11 cellular contexts compared by ENCODE assay signal in genomic region chr9:96555567-96556386, GRCh38.
DNase-seq lines count a peak whose midpoint lies in the region; ATAC-seq and TF ChIP-seq lines count a peak whose summit lies in the region.
"Had no signal": no experiment of that assay in that cellular context is flagged by ENCODE, and none has a peak within 500 bp of the region (broad histone marks: within the 10 kb centered on the region; RNA-seq: fewer than 3 reads in every experiment).

No MANE protein-coding gene starts in this region.

- H3K4me1 ChIP-seq in gastroesophageal sphincter (peaks cover 0 to 26% (median 0%) of the 10 kb centered on the region in 3 donors), testis (peaks cover 12% of the 10 kb centered on the region)
- no peaks in the 10 kb centered on the region for H3K4me1 ChIP-seq in CD8-positive, alpha-beta memory T cell (ENCODE audit: insufficient read depth, low read length)

- H3K9me3 ChIP-seq in gastroesophageal sphincter, result no peaks in the 10 kb centered on the region
- H3K9me3 ChIP-seq in CD8-positive, alpha-beta memory T cell (ENCODE audit: low read length), result no peaks in the 10 kb centered on the region
- H3K9me3 ChIP-seq in testis, result no peaks in the 10 kb centered on the region

- DNase-seq in GM04504 (ENCODE audit: low read depth), result peak; percentile 67
- DNase-seq in OCI-M1 (lab: John Stamatoyannopoulos, UW), result no peak
- DNase-seq in CD8-positive, alpha-beta memory T cell, result no peak
- no peak for DNase-seq in NCI-H1105 treated with DMSO at 0.1 percent for 48 hours (lab: John Stamatoyannopoulos, UW)
- no peak for DNase-seq in testis
- DNase-seq: Karpas-422, NCI-H526 had no signal

- peaks cover 6% of the 10 kb centered on the region for H3K36me3 Mint-ChIP-seq in activated T-helper 17 cell treated with anti-CD3 and anti-CD28 coated beads, Interleukin-2, amount 50 U/mL, for 72 hours (ENCODE audit: low read depth)
- H3K36me3 Mint-ChIP-seq in CD8-positive, alpha-beta memory T cell, result peaks cover 13 to 39% (median 15%) of the 10 kb centered on the region in 3 donors

- H3K4me3 ChIP-seq in gastroesophageal sphincter, result no peak overlapping the region
- no peak overlapping the region for H3K4me3 ChIP-seq in skin epidermis
- H3K4me3 ChIP-seq in CD8-positive, alpha-beta memory T cell (ENCODE audit: low read length), result no peak overlapping the region
- H3K4me3 ChIP-seq in testis, result no peak overlapping the region

- no peak for TF ChIP-seq EP300 in gastroesophageal sphincter (IDR thresholded peaks at IDR 0.05)

- H3K27me3 Mint-ChIP-seq in activated T-helper 17 cell treated with anti-CD3 and anti-CD28 coated beads, Interleukin-2, amount 50 U/mL, for 72 hours, result no peaks in the 10 kb centered on the region
- no peaks in the 10 kb centered on the region for H3K27me3 Mint-ChIP-seq in CD8-positive, alpha-beta memory T cell

- TF ChIP-seq POLR2A in gastroesophageal sphincter (IDR thresholded peaks at IDR 0.05), result no peak
- no peak for TF ChIP-seq POLR2A in testis (IDR thresholded peaks at IDR 0.05)

- peaks cover 0 to 17% of the 10 kb centered on the region in 2 donors for H3K36me3 ChIP-seq in gastroesophageal sphincter
- H3K36me3 ChIP-seq in CD8-positive, alpha-beta memory T cell (ENCODE audit: insufficient read depth, low read length), result no peaks in the 10 kb centered on the region
- H3K36me3 ChIP-seq in testis (ENCODE audit: low read depth, missing control alignments), result no peaks in the 10 kb centered on the region

- no peak for ATAC-seq in activated T-helper 17 cell treated with anti-CD3 and anti-CD28 coated beads, Interleukin-2, amount 50 U/mL, for 72 hours (replicated peaks)
- ATAC-seq in gastroesophageal sphincter, result peak; percentile 48

- H3K9me3 Mint-ChIP-seq in activated T-helper 17 cell treated with anti-CD3 and anti-CD28 coated beads, Interleukin-2, amount 50 U/mL, for 72 hours, result no peaks in the 10 kb centered on the region
- no peaks in the 10 kb centered on the region for H3K9me3 Mint-ChIP-seq in CD8-positive, alpha-beta memory T cell
- H3K9me3 Mint-ChIP-seq: T-helper 2 cell treated with Interferon-gamma antibody and Interleukin-4, amounts not matched to agents 5 μg/mL and 100 μg/mL, for 36 hours had no signal

- POLR2A ChIA-PET in CD8-positive, alpha-beta memory T cell (lab: Charles Lee), result interaction anchor here (0.7 kb wide), 1 partner anchor 43 kb away, joined by 3 read pairs; no protein-coding TSS in a partner anchor

- intact Hi-C loops in testis (cut with DNase I; ENCODE audit: low total_unique reads), result no loop called here

- WGBS in gastroesophageal sphincter (ENCODE audit: low coverage in 1 of 2), 2 donors, result 53 to 64% methylated on average over 9 to 11 of the region's 11 CpGs
- WGBS in testis, 2 donors, result 75 to 76% methylated on average over 11 of the region's 11 CpGs

- H3K27me3 ChIP-seq in gastroesophageal sphincter (no peaks in the 10 kb centered on the region), testis (no peaks in the 10 kb centered on the region)
- H3K27me3 ChIP-seq in CD8-positive, alpha-beta memory T cell (ENCODE audit: insufficient read depth, low read length, poor library complexity, severe bottlenecking), result no peaks in the 10 kb centered on the region

- H3K27ac Mint-ChIP-seq in activated T-helper 17 cell treated with anti-CD3 and anti-CD28 coated beads, Interleukin-2, amount 50 U/mL, for 72 hours, result peak overlapping the region; percentile 12
- H3K27ac Mint-ChIP-seq in CD8-positive, alpha-beta memory T cell, result peak overlapping the region in 2 of 8 donors; percentile 17 to 29
- H3K27ac Mint-ChIP-seq: T-helper 2 cell treated with Interferon-gamma antibody and Interleukin-4, amounts not matched to agents 5 μg/mL and 100 μg/mL, for 36 hours had no signal

- H3K4me1 Mint-ChIP-seq in activated T-helper 17 cell treated with anti-CD3 and anti-CD28 coated beads, Interleukin-2, amount 50 U/mL, for 72 hours, result peaks cover 17% of the 10 kb centered on the region
- peaks cover 0 to 32% (median 2%) of the 10 kb centered on the region in 3 donors for H3K4me1 Mint-ChIP-seq in CD8-positive, alpha-beta memory T cell

- TF ChIP-seq CTCF in gastroesophageal sphincter (IDR thresholded peaks at IDR 0.05) (no peak), testis (IDR thresholded peaks at IDR 0.05) (no peak)

- H3K27ac ChIP-seq in gastroesophageal sphincter, result peak overlapping the region in 2 of 4 donors; percentile 32 to 45
- peak overlapping the region in 13 of 21 experiments; percentile 1 to 87 (median 56) for H3K27ac ChIP-seq in skin epidermis
- no peak overlapping the region for H3K27ac ChIP-seq in CD8-positive, alpha-beta memory T cell (ENCODE audit: low read depth, low read length)
- H3K27ac ChIP-seq in testis, result peak overlapping the region in 1 of 2 donors; percentile 66

- CTCF ChIA-PET in CD8-positive, alpha-beta memory T cell (lab: Charles Lee), result interaction anchor here (2.8 kb wide), 1 partner anchor 11 kb away, joined by 11 read pairs; no protein-coding TSS in a partner anchor

- no peak overlapping the region for H3K4me3 Mint-ChIP-seq in activated T-helper 17 cell treated with anti-CD3 and anti-CD28 coated beads, Interleukin-2, amount 50 U/mL, for 72 hours
- no peak overlapping the region for H3K4me3 Mint-ChIP-seq in CD8-positive, alpha-beta memory T cell
- H3K4me3 Mint-ChIP-seq: T-helper 2 cell treated with Interferon-gamma antibody and Interleukin-4, amounts not matched to agents 5 μg/mL and 100 μg/mL, for 36 hours had no signal
